Comparison of ENCODE assay signal across 7 cellular contexts in genomic region chr3:101613014-101613413, GRCh38. TPM values are rescaled to one million over a fixed set of nuclear protein-coding genes. Genes with fewer than 3 reads are reported as not detected.
DNase-seq lines count a peak whose midpoint lies in the region; ATAC-seq and TF ChIP-seq lines count a peak whose summit lies in the region.
"Not testable (repeated sequence)": the region's sequence is repeated elsewhere in the genome, so short reads cannot be mapped to it uniquely, and the experiment has no call there.

No MANE protein-coding gene starts in this region.

- not testable (repeated sequence) for H3K27me3 Mint-ChIP-seq in activated B cell treated with CpG ODN at 0.5 μM for 24 hours; nephron progenitor cell (ENCODE audit: low read depth, poor library complexity); progenitor cell of endocrine pancreas; stimulated activated naive B cell treated with anti-CD40 and anti-IgM and Interleukin-4, amounts not matched to agents 10 μg/mL and 1 μg/mL and 100 μg/mL, for 72 hours

- not testable (repeated sequence) for H3K9me3 Mint-ChIP-seq in activated B cell treated with CpG ODN at 0.5 μM for 24 hours; nephron progenitor cell; progenitor cell of endocrine pancreas (ENCODE audit: low read depth); stimulated activated naive B cell treated with anti-CD40 and anti-IgM and Interleukin-4, amounts not matched to agents 10 μg/mL and 1 μg/mL and 100 μg/mL, for 72 hours

- intact Hi-C loops in activated B cell treated with CpG ODN at 0.5 μM for 24 hours (cut with micrococcal nuclease): not testable (repeated sequence)

- not testable (repeated sequence) for H3F3A ChIP-seq in DOHH2 (ENCODE audit: control insufficient read depth, insufficient read depth)

- POLR2A ChIA-PET in activated B cell treated with CpG ODN at 0.5 μM for 24 hours (lab: Charles Lee): not testable (repeated sequence)

- peak overlapping the region; percentile 40 for H3K4me3 ChIP-seq in DOHH2 (ENCODE audit: low read length)
- not testable (repeated sequence) for H3K4me3 ChIP-seq in epithelial cell of proximal tubule (ENCODE audit: low read depth, low read length)

- not testable (repeated sequence) for ATAC-seq in activated B cell treated with CpG ODN at 0.5 μM for 24 hours (ENCODE audit: low read depth); stimulated activated naive B cell treated with anti-CD40 and anti-IgM and Interleukin-4, amounts not matched to agents 10 μg/mL and 1 μg/mL and 100 μg/mL, for 72 hours (replicated peaks)

- peaks cover 13% of the 10 kb centered on the region for H3K4me1 Mint-ChIP-seq in activated B cell treated with CpG ODN at 0.5 μM for 24 hours
- not testable (repeated sequence) for H3K4me1 Mint-ChIP-seq in nephron progenitor cell; progenitor cell of endocrine pancreas (ENCODE audit: low read depth); stimulated activated naive B cell treated with anti-CD40 and anti-IgM and Interleukin-4, amounts not matched to agents 10 μg/mL and 1 μg/mL and 100 μg/mL, for 72 hours

- H4K20me1 ChIP-seq in DOHH2 (ENCODE audit: control insufficient read depth, insufficient read depth, low read depth, low read length): not testable (repeated sequence)

- CTCF ChIA-PET in activated B cell treated with CpG ODN at 0.5 μM for 24 hours (lab: Charles Lee): not testable (repeated sequence)

- not testable (repeated sequence) for H3K27me3 ChIP-seq in DOHH2 (ENCODE audit: control insufficient read depth, low read length)

- H3K27ac Mint-ChIP-seq in activated B cell treated with CpG ODN at 0.5 μM for 24 hours (peak overlapping the region; percentile 60), nephron progenitor cell (peak overlapping the region; percentile 85), progenitor cell of endocrine pancreas (peak overlapping the region; percentile 77)
- H3K27ac Mint-ChIP-seq in stimulated activated naive B cell treated with anti-CD40 and anti-IgM and Interleukin-4, amounts not matched to agents 10 μg/mL and 1 μg/mL and 100 μg/mL, for 72 hours: peak overlapping the region; percentile 56

- H3K36me3 ChIP-seq in DOHH2 (ENCODE audit: control insufficient read depth, low read length): not testable (repeated sequence)

- H3K9me3 ChIP-seq in DOHH2 (ENCODE audit: control insufficient read depth, insufficient read depth, low read length): not testable (repeated sequence)

- not testable (repeated sequence) for H3K9me2 ChIP-seq in DOHH2 (replicated peaks; ENCODE audit: control insufficient read depth, low read length)

- H3K4me2 ChIP-seq in DOHH2 (ENCODE audit: low read length): peak overlapping the region; percentile 61

- not testable (repeated sequence) for H3K36me3 Mint-ChIP-seq in activated B cell treated with CpG ODN at 0.5 μM for 24 hours (ENCODE audit: low read depth); nephron progenitor cell (ENCODE audit: low read depth); progenitor cell of endocrine pancreas (ENCODE audit: insufficient read depth); stimulated activated naive B cell treated with anti-CD40 and anti-IgM and Interleukin-4, amounts not matched to agents 10 μg/mL and 1 μg/mL and 100 μg/mL, for 72 hours

- DNase-seq in NOMO-1 treated with DMSO at 0.1 percent for 48 hours (lab: John Stamatoyannopoulos, UW; ENCODE audit: unreplicated experiment): peak; percentile 3
- not testable (repeated sequence) for DNase-seq in activated B cell treated with CpG ODN at 0.5 μM for 24 hours; nephron progenitor cell; progenitor cell of endocrine pancreas (ENCODE audit: low spot score, unreplicated experiment); stimulated activated naive B cell treated with anti-CD40 and anti-IgM and Interleukin-4, amounts not matched to agents 10 μg/mL and 1 μg/mL and 100 μg/mL, for 72 hours
- peak; percentile 13 for DNase-seq in epithelial cell of proximal tubule (ENCODE audit: low read depth)

- peak overlapping the region; percentile 72 for H3K27ac ChIP-seq in DOHH2 (ENCODE audit: low read depth, low read length)

- H3K79me2 ChIP-seq in DOHH2 (ENCODE audit: control insufficient read depth, low read length): not testable (repeated sequence)

- H3K4me1 ChIP-seq in DOHH2 (ENCODE audit: control insufficient read depth, low read length): peaks cover 72% of the 10 kb centered on the region

- not testable (repeated sequence) for TF ChIP-seq CTCF in DOHH2 (IDR thresholded peaks at IDR 0.05; ENCODE audit: low read depth, low read length, poor library complexity, severe bottlenecking); activated B cell treated with CpG ODN at 0.5 μM for 24 hours (IDR thresholded peaks at IDR 0.05); epithelial cell of proximal tubule (conservative IDR thresholded peaks at IDR 0.05; ENCODE audit: low read depth, low read length); nephron progenitor cell (IDR thresholded peaks at IDR 0.05); progenitor cell of endocrine pancreas (IDR thresholded peaks at IDR 0.05; ENCODE audit: unreplicated experiment)

- H3K4me3 Mint-ChIP-seq in activated B cell treated with CpG ODN at 0.5 μM for 24 hours: peak overlapping the region; percentile 17
- H3K4me3 Mint-ChIP-seq in nephron progenitor cell; progenitor cell of endocrine pancreas (ENCODE audit: low read depth); stimulated activated naive B cell treated with anti-CD40 and anti-IgM and Interleukin-4, amounts not matched to agents 10 μg/mL and 1 μg/mL and 100 μg/mL, for 72 hours: not testable (repeated sequence)

RNA-seq across cellular contexts. Expression of gene PCNP, which starts 39.0 kb away (rescaled TPM):
- total RNA-seq in activated B cell treated with CpG ODN at 0.5 μM for 24 hours (149 TPM in 2 replicates), epithelial cell of proximal tubule (54.7 and 57.9 TPM in 2 replicates), progenitor cell of endocrine pancreas (154 and 155 TPM in 2 replicates)

RNA-seq across cellular contexts. Expression of gene TRMT10C, which starts 51.3 kb away (rescaled TPM):
- 33.5 and 34.6 TPM in 2 replicates for total RNA-seq in activated B cell treated with CpG ODN at 0.5 μM for 24 hours
- total RNA-seq in epithelial cell of proximal tubule: 33.3 and 39.4 TPM in 2 replicates
- 24.0 and 24.4 TPM in 2 replicates for total RNA-seq in progenitor cell of endocrine pancreas
